ENCODE assay signal across 1 cellular context in genomic region chr12:55940065-55940732, GRCh38.
TF ChIP-seq lines count a peak whose summit lies in the region.

No MANE protein-coding gene starts in this region.

TF ChIP-seq in H1, 55 proteins besides CTCF, POLR2A, EP300 and RAD21:
- 0 out of 2 replicates have a peak, but pooled peaks have one; percentile 29 for TF ChIP-seq JUND (IDR thresholded peaks at IDR 0.05; ENCODE audit: low read length)
- no peak for TF ChIP-seq GTF2F1 (IDR thresholded peaks at IDR 0.05; ENCODE audit: borderline replicate concordance, low read depth, low read length)
- TF ChIP-seq JUN (IDR thresholded peaks at IDR 0.05; ENCODE audit: low read depth, low read length), result no peak
- TF ChIP-seq CHD2 (IDR thresholded peaks at IDR 0.05; ENCODE audit: low read length), result peak; percentile 50; the same call in 1 of the 2 replicates
- no peak for TF ChIP-seq MAFK (IDR thresholded peaks at IDR 0.05; ENCODE audit: low read depth, low read length)
- no peak for TF ChIP-seq CTBP2 (IDR thresholded peaks at IDR 0.05; ENCODE audit: borderline replicate concordance, insufficient read depth, insufficient read length, low read length)
- TF ChIP-seq GABPA (IDR thresholded peaks at IDR 0.05; ENCODE audit: borderline replicate concordance, insufficient read depth, low read length), result 0 out of 2 replicates have a peak, but pooled peaks have one; percentile 46
- TF ChIP-seq BCL11A (IDR thresholded peaks at IDR 0.05; ENCODE audit: low read depth in 2 of 2, low read length in 2 of 2), result no peak
- no peak for TF ChIP-seq RFX5 (IDR thresholded peaks at IDR 0.05; ENCODE audit: borderline replicate concordance, low read depth, low read length)
- peak; percentile 47 for TF ChIP-seq ASH2L (IDR thresholded peaks at IDR 0.05; ENCODE audit: low read length)
- TF ChIP-seq RBBP5 (IDR thresholded peaks at IDR 0.05; ENCODE audit: borderline replicate concordance, low read depth, low read length), result no peak
- no peak for TF ChIP-seq USF2 (IDR thresholded peaks at IDR 0.05; ENCODE audit: low read length)
- no peak for TF ChIP-seq HDAC2 (IDR thresholded peaks at IDR 0.05; ENCODE audit: borderline replicate concordance in 1 of 2, low read depth in 2 of 2, low read length in 2 of 2)
- peak; percentile 78 for TF ChIP-seq MAX (IDR thresholded peaks at IDR 0.05)
- TF ChIP-seq ATF2 (IDR thresholded peaks at IDR 0.05; ENCODE audit: low read length), result no peak
- peak; percentile 53; the same call in 1 of the 2 replicates for TF ChIP-seq TAF1 (IDR thresholded peaks at IDR 0.05; ENCODE audit: low read depth, low read length)
- TF ChIP-seq EZH2 (IDR thresholded peaks at IDR 0.05; ENCODE audit: low read depth, low read length, severe bottlenecking), result no peak
- TF ChIP-seq KDM5A (IDR thresholded peaks at IDR 0.05; ENCODE audit: low read length), result no peak
- no peak for TF ChIP-seq E2F6 (IDR thresholded peaks at IDR 0.05)
- peak; percentile 52; the same call in 1 of the 2 replicates for TF ChIP-seq TBP (IDR thresholded peaks at IDR 0.05; ENCODE audit: low read depth, low read length)
- TF ChIP-seq RXRA (IDR thresholded peaks at IDR 0.05; ENCODE audit: insufficient read depth, low read depth, low read length), result no peak
- no peak for TF ChIP-seq SRF (IDR thresholded peaks at IDR 0.05; ENCODE audit: low read depth, low read length)
- TF ChIP-seq SP1 (IDR thresholded peaks at IDR 0.05; ENCODE audit: low read depth, low read length), result 0 out of 2 replicates have a peak, but pooled peaks have one; percentile 32
- TF ChIP-seq TCF12 (IDR thresholded peaks at IDR 0.05; ENCODE audit: low read depth, low read length), result no peak
- TF ChIP-seq SIN3A (conservative IDR thresholded peaks at IDR 0.05 in 1 of 2, IDR thresholded peaks at IDR 0.05 in 1 of 2; ENCODE audit: low read depth in 1 of 2, low read length in 2 of 2), result peak; percentile 78 to 93; a peak in 3 of 4 replicates
- no peak for TF ChIP-seq TEAD4 (IDR thresholded peaks at IDR 0.05; ENCODE audit: low read depth, low read length)
- no peak for TF ChIP-seq KDM1A (IDR thresholded peaks at IDR 0.05; ENCODE audit: borderline replicate concordance, low read length)
- TF ChIP-seq SAP30 (IDR thresholded peaks at IDR 0.05; ENCODE audit: insufficient read depth, insufficient replicate concordance, low read length), result no peak
- TF ChIP-seq SIRT6 (IDR thresholded peaks at IDR 0.05; ENCODE audit: low read length), result no peak
